ENCODE assay signal across 10 cellular contexts in genomic region chr3:45026038-45026437, GRCh38. TPM values are rescaled to one million over a fixed set of nuclear protein-coding genes. Genes with fewer than 3 reads are reported as not detected.
DNase-seq lines count a peak whose midpoint lies in the region; ATAC-seq and TF ChIP-seq lines count a peak whose summit lies in the region.
"Had no signal": no experiment of that assay in that cellular context is flagged by ENCODE, and none has a peak within 500 bp of the region (broad histone marks: within the 10 kb centered on the region; RNA-seq: fewer than 3 reads in every experiment).

CLEC3B (plus strand) TSS chr3:45026303; CDS start chr3:45026363, 60 bp downstream.

- H3K27ac ChIP-seq in breast epithelium (peak within 1 kb of the TSS; percentile 2 to 80), right cardiac atrium (ENCODE audit: low read length) (peak within 1 kb of the TSS; percentile 90), sigmoid colon (peak within 1 kb of the TSS; percentile 34 to 78 (median 66))

- no peaks in the 10 kb centered on the region for H3K27me3 ChIP-seq in breast epithelium
- H3K27me3 ChIP-seq in right cardiac atrium (ENCODE audit: control insufficient read depth, insufficient read depth), result no peaks in the 10 kb centered on the region
- no peaks in the 10 kb centered on the region for H3K27me3 ChIP-seq in sigmoid colon

- no peak for TF ChIP-seq EP300 in sigmoid colon (IDR thresholded peaks at IDR 0.05)

- TF ChIP-seq CTCF in breast epithelium (IDR thresholded peaks at IDR 0.05) (no peak), sigmoid colon (IDR thresholded peaks at IDR 0.05) (no peak), type B pancreatic cell (conservative IDR thresholded peaks at IDR 0.05) (no peak)

- TF ChIP-seq POLR2A in breast epithelium (IDR thresholded peaks at IDR 0.05) (no peak), sigmoid colon (IDR thresholded peaks at IDR 0.05) (no peak)

- intact Hi-C loops in breast epithelium (cut with DNase I; ENCODE audit: low total_unique reads), result no loop called here
- intact Hi-C loops in right cardiac atrium (cut with DNase I), result loop anchor here in 1 of 4 donors (5.0 kb wide), 1 partner anchor 49 kb away; the partner anchor contains the start of genes EXOSC7 and ZDHHC3
- intact Hi-C loops in sigmoid colon (cut with DNase I), result no loop called here

- peaks cover 5% of the 10 kb centered on the region for H3K27me3 Mint-ChIP-seq in type B pancreatic cell

- 18% methylated on average over 13 of the region's 13 CpGs for WGBS in right cardiac atrium
- WGBS in sigmoid colon, 2 donors, result 35 to 45% methylated on average over 13 of the region's 13 CpGs

- ATAC-seq in right cardiac atrium, result peak; percentile 84
- ATAC-seq: activated T-cell treated with anti-CD3 and anti-CD28 coated beads, Interleukin-2, amount 50 U/mL, for 4 hours had no signal

- no peak within 1 kb of the TSS for H3K4me3 Mint-ChIP-seq in type B pancreatic cell
- H3K4me3 Mint-ChIP-seq: activated T-cell treated with anti-CD3 and anti-CD28 coated beads, Interleukin-2, amount 50 U/mL, for 4 hours had no signal

- H3K4me1 Mint-ChIP-seq in type B pancreatic cell (ENCODE audit: unreplicated experiment), result peaks cover 20% of the 10 kb centered on the region

- peak within 1 kb of the TSS; percentile 16 to 51 (median 36) for H3K4me3 ChIP-seq in breast epithelium
- H3K4me3 ChIP-seq in right cardiac atrium (ENCODE audit: low read length), result peak within 1 kb of the TSS; percentile 69
- H3K4me3 ChIP-seq in sigmoid colon, result peak within 1 kb of the TSS in 3 of 4 donors; percentile 18 to 32 (median 23)

- no peaks in the 10 kb centered on the region for H3K36me3 ChIP-seq in breast epithelium
- H3K36me3 ChIP-seq in sigmoid colon, result no peaks in the 10 kb centered on the region

- peaks cover 3% of the 10 kb centered on the region for H3K36me3 Mint-ChIP-seq in type B pancreatic cell

- no peak within 1 kb of the TSS for H3K27ac Mint-ChIP-seq in type B pancreatic cell

- H3K4me1 ChIP-seq in breast epithelium (peaks cover 6 to 8% of the 10 kb centered on the region in 2 donors), right cardiac atrium (ENCODE audit: control insufficient read depth, insufficient read depth, low read length) (peaks cover 17% of the 10 kb centered on the region), sigmoid colon (peaks cover 0 to 68% (median 35%) of the 10 kb centered on the region in 4 donors)

- H3K9me3 Mint-ChIP-seq in type B pancreatic cell, result no peaks in the 10 kb centered on the region
- H3K9me3 Mint-ChIP-seq: activated T-cell treated with anti-CD3 and anti-CD28 coated beads, Interleukin-2, amount 50 U/mL, for 4 hours had no signal

- DNase-seq in EL (peak; percentile 87), breast epithelium (ENCODE audit: low spot score in 2 of 2) (peak in 1 of 2 donors; percentile 50), right cardiac atrium (peak; percentile 87 to 93 (median 90)), sigmoid colon (peak; percentile 80), superior temporal gyrus (ENCODE audit: extremely low spot score) (no peak), T-helper 1 cell (no peak), type B pancreatic cell (ENCODE audit: extremely low spot score, unreplicated experiment) (no peak), 8988T (no peak)
- DNase-seq: activated T-cell treated with anti-CD3 and anti-CD28 coated beads, Interleukin-2, amount 50 U/mL, for 4 hours; SHP77 treated with DMSO at 0.1 percent for 48 hours had no signal

- no peaks in the 10 kb centered on the region for H3K9me3 ChIP-seq in breast epithelium
- H3K9me3 ChIP-seq in right cardiac atrium (ENCODE audit: control insufficient read depth, low read length), result no peaks in the 10 kb centered on the region
- no peaks in the 10 kb centered on the region for H3K9me3 ChIP-seq in sigmoid colon

RNA-seq across cellular contexts. Expression of gene CLEC3B, which starts in this region (rescaled TPM):
- total RNA-seq in breast epithelium (100 to 1,000 TPM in 1 of 3 donors, 10 to 100 TPM in 2; 18.3 to 479 (median 55.7) TPM), right cardiac atrium (100 to 1,000 TPM; 133 to 170 (median 160) TPM), sigmoid colon (10 to 100 TPM; 21.3 to 97.2 (median 40.3) TPM), type B pancreatic cell (ENCODE audit: low replicate concordance) (0.43 and 1.2 TPM in 2 replicates)
- polyA plus RNA-seq in right cardiac atrium (451 TPM), sigmoid colon (10 to 100 TPM in 2 of 3 donors, 1 to 10 TPM in 1; 8.8 to 50.5 (median 35.3) TPM)

Comparison
In these comparisons a context has a peak if more than half of its experiments do, and no peak if none do; other contexts are left out.
1. DNase-seq: peak in EL (single experiment), right cardiac atrium (3 of 3) and sigmoid colon (single experiment); none in superior temporal gyrus (single experiment), T-helper 1 cell (0 of 5), type B pancreatic cell (single experiment) and 8988T (single experiment).
2. Peak in every context shown above with its lines, with median percentiles within 50 percentile points of each other: H3K27ac ChIP-seq and H3K4me3 ChIP-seq.